ENCODE assay signal across 8 cellular contexts in the genomic region with DNA sequence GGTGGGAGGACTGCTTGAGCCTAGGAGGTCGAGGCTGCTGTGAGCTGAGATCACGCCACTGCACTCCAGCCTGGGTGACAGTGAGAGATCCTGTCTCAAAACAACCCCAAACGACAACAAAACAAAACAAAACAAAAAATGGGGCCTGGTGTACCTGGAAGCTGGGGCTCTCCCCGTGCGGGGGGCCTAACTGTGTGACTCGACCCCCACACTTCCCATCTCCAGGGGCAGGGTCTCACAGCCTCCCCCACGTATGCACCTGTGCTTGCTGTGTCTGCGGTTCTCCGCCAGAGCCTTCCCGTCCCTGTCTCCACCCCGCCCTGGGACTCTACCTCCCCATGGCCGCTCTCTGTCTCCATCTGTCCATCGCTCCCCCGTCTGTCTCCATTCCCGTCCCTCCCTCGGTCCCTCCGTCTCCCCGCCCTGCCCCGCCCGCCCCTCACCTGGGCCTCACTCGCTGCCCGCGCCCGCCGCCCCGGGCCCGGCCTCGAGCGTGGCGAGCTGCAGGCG. TPM values are rescaled to one million over a fixed set of nuclear protein-coding genes. Genes with fewer than 3 reads are reported as not detected.
A peak's percentile ranks its signal among the peaks of the same experiment; 100 is the strongest.
DNase-seq lines count a peak whose midpoint lies in the region; ATAC-seq and TF ChIP-seq lines count a peak whose summit lies in the region.

No MANE protein-coding gene starts in this region.

- POLR2A ChIA-PET in MCF 10A (lab: Yijun Ruan, JAX), result interaction anchor here (0.6 to 6.1 kb wide), 31 partner anchors 9 to 271 kb away, joined by 3 to 98 read pairs (median 6); partner anchors contain the start of genes HSPBP1, ISOC2, KMT5C and PPP6R1

- no peak for TF ChIP-seq CTCF in KMS-11 (conservative IDR thresholded peaks at IDR 0.05; ENCODE audit: low read depth, low read length)
- no peak for TF ChIP-seq CTCF in MCF 10A (IDR thresholded peaks at IDR 0.05; ENCODE audit: unreplicated experiment)

- intact Hi-C loops in MCF 10A (cut with micrococcal nuclease), result no loop called here

- no peak for ATAC-seq in natural killer cell treated with Interleukin-12 subunit alpha and Interleukin-12 subunit beta and Interleukin-15 and Interleukin-18, amount 100 ng/mL, for 72 hours
- ATAC-seq in HG02840 (IDR thresholded peaks at IDR 0.05; ENCODE audit: low FRiP score, unreplicated experiment) (no peak), HG02678 (IDR thresholded peaks at IDR 0.05; ENCODE audit: unreplicated experiment) (no peak)

- peaks cover 35 to 48% (median 41%) of the 10 kb centered on the region in 10 experiments for H3K4me1 ChIP-seq in BLaER1 treated with 17β-estradiol and CSF1 and Interleukin-3, amounts not matched to agents 10 nM and 100 nM
- H3K4me1 ChIP-seq in KMS-11 (ENCODE audit: low read depth, poor library complexity, severe bottlenecking), result peaks cover 31% of the 10 kb centered on the region

- H3K9me3 Mint-ChIP-seq in MCF 10A (ENCODE audit: unreplicated experiment), result no peaks in the 10 kb centered on the region
- H3K9me3 Mint-ChIP-seq in natural killer cell treated with Interleukin-12 subunit alpha and Interleukin-12 subunit beta and Interleukin-15 and Interleukin-18, amount 100 ng/mL, for 72 hours, result no peaks in the 10 kb centered on the region

- peaks cover 19 to 23% (median 21%) of the 10 kb centered on the region in 11 experiments for H3K36me3 ChIP-seq in BLaER1 treated with 17β-estradiol and CSF1 and Interleukin-3, amounts not matched to agents 10 nM and 100 nM
- H3K36me3 ChIP-seq in KMS-11 (ENCODE audit: insufficient read depth), result peaks cover 18% of the 10 kb centered on the region; the same call in 1 of the 2 replicates

- H3K4me3 ChIP-seq in BLaER1 treated with 17β-estradiol and CSF1 and Interleukin-3, amounts not matched to agents 10 nM and 100 nM, result peak overlapping the region; percentile 81 to 99 (median 94)
- no peak overlapping the region for H3K4me3 ChIP-seq in KMS-11 (IDR thresholded peaks at IDR 0.05; ENCODE audit: insufficient read depth, low read depth, low read length)

- peak overlapping the region; percentile 76 to 99 (median 96) for H3K9ac ChIP-seq in BLaER1 treated with 17β-estradiol and CSF1 and Interleukin-3, amounts not matched to agents 10 nM and 100 nM
- peak overlapping the region; percentile 84 for H3K9ac ChIP-seq in KMS-11

- no peaks in the 10 kb centered on the region for H3K9me3 ChIP-seq in BLaER1 treated with 17β-estradiol and CSF1 and Interleukin-3, amounts not matched to agents 10 nM and 100 nM (replicated peaks in 1 of 11)

- DNase-seq in MCF 10A (ENCODE audit: unreplicated experiment), result no peak
- DNase-seq in natural killer cell treated with Interleukin-12 subunit alpha and Interleukin-12 subunit beta and Interleukin-15 and Interleukin-18, amount 100 ng/mL, for 72 hours (ENCODE audit: low spot score), result no peak
- DNase-seq in GOT3 (lab: John Stamatoyannopoulos, UW), result no peak
- DNase-seq in Ammon's horn (ENCODE audit: low spot score), result no peak

- peak overlapping the region; percentile 51; the same call in 1 of the 2 replicates for H2AFZ ChIP-seq in KMS-11 (ENCODE audit: low read depth)

- BruUV-seq in MCF 10A (replicated peaks; lab: Mats Ljungman, UMichigan), result no TSS peak

- peaks cover 40% of the 10 kb centered on the region for H3K36me3 Mint-ChIP-seq in MCF 10A (ENCODE audit: insufficient read depth, unreplicated experiment)
- H3K36me3 Mint-ChIP-seq in natural killer cell treated with Interleukin-12 subunit alpha and Interleukin-12 subunit beta and Interleukin-15 and Interleukin-18, amount 100 ng/mL, for 72 hours, result peaks cover 11% of the 10 kb centered on the region

- H4K20me1 ChIP-seq in BLaER1 treated with 17β-estradiol and CSF1 and Interleukin-3, amounts not matched to agents 10 nM and 100 nM, result peaks cover 24 to 26% (median 25%) of the 10 kb centered on the region in 11 experiments
- peaks cover 18% of the 10 kb centered on the region for H4K20me1 ChIP-seq in KMS-11 (ENCODE audit: insufficient read depth)

- H3K27ac Mint-ChIP-seq in MCF 10A (ENCODE audit: low read depth, unreplicated experiment), result peak overlapping the region; percentile 57
- H3K27ac Mint-ChIP-seq in natural killer cell treated with Interleukin-12 subunit alpha and Interleukin-12 subunit beta and Interleukin-15 and Interleukin-18, amount 100 ng/mL, for 72 hours, result peak overlapping the region; percentile 54 to 80

- CTCF ChIA-PET in MCF 10A (lab: Yijun Ruan, JAX), result interaction anchor here (0.6 to 3.4 kb wide), 20 partner anchors 11 to 294 kb away, joined by 3 to 61 read pairs (median 4); partner anchors contain the start of gene TNNI3

- H3K27me3 Mint-ChIP-seq in MCF 10A (ENCODE audit: insufficient read depth, unreplicated experiment), result no peaks in the 10 kb centered on the region
- H3K27me3 Mint-ChIP-seq in natural killer cell treated with Interleukin-12 subunit alpha and Interleukin-12 subunit beta and Interleukin-15 and Interleukin-18, amount 100 ng/mL, for 72 hours, result no peaks in the 10 kb centered on the region

- peak overlapping the region; percentile 95 to 100 (median 100) for H3K4me2 ChIP-seq in BLaER1 treated with 17β-estradiol and CSF1 and Interleukin-3, amounts not matched to agents 10 nM and 100 nM
- H3K4me2 ChIP-seq in KMS-11, result peak overlapping the region; percentile 91

- peaks cover 28% of the 10 kb centered on the region for H3K4me1 Mint-ChIP-seq in MCF 10A (ENCODE audit: insufficient read depth, unreplicated experiment)
- H3K4me1 Mint-ChIP-seq in natural killer cell treated with Interleukin-12 subunit alpha and Interleukin-12 subunit beta and Interleukin-15 and Interleukin-18, amount 100 ng/mL, for 72 hours (ENCODE audit: low read depth in 2 of 2), result peaks cover 45 to 49% of the 10 kb centered on the region in 2 donors

- no peaks in the 10 kb centered on the region for H3K27me3 ChIP-seq in BLaER1 treated with 17β-estradiol and CSF1 and Interleukin-3, amounts not matched to agents 10 nM and 100 nM
- H3K27me3 ChIP-seq in KMS-11 (ENCODE audit: insufficient read depth, low read depth), result no peaks in the 10 kb centered on the region

- peak overlapping the region; percentile 89 for H3K4me3 Mint-ChIP-seq in MCF 10A (ENCODE audit: unreplicated experiment)
- H3K4me3 Mint-ChIP-seq in natural killer cell treated with Interleukin-12 subunit alpha and Interleukin-12 subunit beta and Interleukin-15 and Interleukin-18, amount 100 ng/mL, for 72 hours, result peak overlapping the region; percentile 68

- H3K79me2 ChIP-seq in KMS-11 (ENCODE audit: insufficient read depth, low read depth), result peaks cover 40% of the 10 kb centered on the region

- H3K27ac ChIP-seq in BLaER1 treated with 17β-estradiol and CSF1 and Interleukin-3, amounts not matched to agents 10 nM and 100 nM, result peak overlapping the region in 10 of 11 experiments; percentile 55 to 95 (median 92); a peak in 20 of 22 replicates
- H3K27ac ChIP-seq in KMS-11, result peak overlapping the region; percentile 51

RNA-seq across cellular contexts. Expression of gene TMEM238, which starts 0.8 kb away (rescaled TPM):
- total RNA-seq in MCF 10A (2022), result 10.6 and 14.9 TPM in 2 replicates
- 1 to 10 TPM; 5.2 to 8.3 TPM for total RNA-seq in natural killer cell treated with Interleukin-12 subunit alpha and Interleukin-12 subunit beta and Interleukin-15 and Interleukin-18, amount 100 ng/mL, for 72 hours

RNA-seq across cellular contexts. Expression of gene RPL28, which starts 2.4 kb away (rescaled TPM):
- 2,816 and 2,868 TPM in 2 replicates for total RNA-seq in MCF 10A (2022)
- 1,000 to 10,000 TPM; 1,106 to 1,518 TPM for total RNA-seq in natural killer cell treated with Interleukin-12 subunit alpha and Interleukin-12 subunit beta and Interleukin-15 and Interleukin-18, amount 100 ng/mL, for 72 hours

RNA-seq across cellular contexts. Expression of gene TMEM190, which starts 6.7 kb away (rescaled TPM):
- 0.58 and 0.59 TPM in 2 replicates for total RNA-seq in MCF 10A (2022)
- not detected for total RNA-seq in natural killer cell treated with Interleukin-12 subunit alpha and Interleukin-12 subunit beta and Interleukin-15 and Interleukin-18, amount 100 ng/mL, for 72 hours

RNA-seq across cellular contexts. Expression of gene IL11, which starts 13.1 kb away (rescaled TPM):
- 4.2 TPM in 2 replicates for total RNA-seq in MCF 10A (2022)
- under 1 TPM in 1 of 2 donors, not detected in 1; 0.78 TPM for total RNA-seq in natural killer cell treated with Interleukin-12 subunit alpha and Interleukin-12 subunit beta and Interleukin-15 and Interleukin-18, amount 100 ng/mL, for 72 hours

RNA-seq across cellular contexts. Expression of gene GARIN5B, which starts 20.3 kb away (rescaled TPM):
- total RNA-seq in MCF 10A (2022), result not detected in 2 replicates
- total RNA-seq in natural killer cell treated with Interleukin-12 subunit alpha and Interleukin-12 subunit beta and Interleukin-15 and Interleukin-18, amount 100 ng/mL, for 72 hours, result not detected
